33 cellular contexts compared by ENCODE assay signal in genomic region chr6:126905917-126906316, GRCh38.
A peak's percentile ranks its signal among the peaks of the same experiment; 100 is the strongest.
DNase-seq lines count a peak whose midpoint lies in the region; ATAC-seq, FAIRE-seq and TF ChIP-seq lines count a peak whose summit lies in the region.
"Had no signal": no experiment of that assay in that cellular context is flagged by ENCODE, and none has a peak within 500 bp of the region (broad histone marks: within the 10 kb centered on the region; RNA-seq: fewer than 3 reads in every experiment).

No MANE protein-coding gene starts in this region.

- CTCF ChIA-PET in A549 (lab: Yijun Ruan, JAX) (no interaction called here), WTC11 (lab: Charles Lee) (no interaction called here)

- no peak overlapping the region for H3K14ac ChIP-seq in neuronal stem cell (ENCODE audit: low read length)

- TF ChIP-seq RAD21 in A549 (conservative IDR thresholded peaks at IDR 0.05 in 1 of 2, IDR thresholded peaks at IDR 0.05 in 1 of 2): no peak

- H2BK15ac ChIP-seq in neuronal stem cell (ENCODE audit: low read length): no peak overlapping the region

- H3K4me2 ChIP-seq in A549 (no peak overlapping the region), neuronal stem cell (ENCODE audit: insufficient read depth, low read length, poor library complexity, severe bottlenecking) (no peak overlapping the region)
- H3K4me2 ChIP-seq: SK-N-SH had no signal

- POLR2A ChIA-PET in A549 (lab: Yijun Ruan, JAX): no interaction called here
- POLR2A ChIA-PET in WTC11 (lab: Charles Lee): no interaction called here

- no peaks in the 10 kb centered on the region for H3K4me1 Mint-ChIP-seq in WTC11
- H3K4me1 Mint-ChIP-seq: activated naive CD8-positive, alpha-beta T cell treated with anti-CD3 and anti-CD28 coated beads, Interleukin-2, amount 10 ng/mL, durations not matched to agents 7 days and 5 days; naive B cell had no signal

- DNase-seq in A549 (ENCODE audit: low read depth in 1 of 2, low spot score in 1 of 2) (no peak), NCI-H69 (lab: John Stamatoyannopoulos, UW) (peak; percentile 44), fibroblast of pulmonary artery (ENCODE audit: low read depth) (peak; percentile 24), neuronal stem cell (ENCODE audit: low spot score) (no peak), WTC11 (ENCODE audit: low spot score) (no peak), NCI-H2029 treated with DMSO at 0.1 percent for 48 hours (lab: John Stamatoyannopoulos, UW) (no peak)
- DNase-seq: activated CD4-positive, alpha-beta T cell treated with anti-CD3 and anti-CD28 coated beads for 1 hour; activated CD8-positive, alpha-beta T cell treated with anti-CD3 and anti-CD28 coated beads, Interleukin-2, amount 10 ng/mL, durations not matched to agents 7 days and 5 days; activated effector memory CD4-positive, alpha-beta T cell treated with Interleukin-2 at 50 U/mL for 16 hours; activated naive CD8-positive, alpha-beta T cell treated with anti-CD3 and anti-CD28 coated beads, Interleukin-2, amount 10 ng/mL, durations not matched to agents 7 days and 5 days; body of pancreas; effector CD8-positive, alpha-beta T cell; erythroblast; foreskin keratinocyte; heart right ventricle; mesendoderm; MG63; naive B cell; NCI-H1105 treated with DMSO at 0.1 percent for 48 hours; NCI-H2029; NCI-H345; nucleus accumbens; SK-N-SH; small intestine; trophoblast cell had no signal

- H2BK120ac ChIP-seq in neuronal stem cell (ENCODE audit: low read depth, low read length): no peak overlapping the region

- H3K27ac ChIP-seq in A549 (no peak overlapping the region), neuronal stem cell (replicated peaks; ENCODE audit: low read length) (no peak overlapping the region)
- H3K27ac ChIP-seq: body of pancreas, foreskin keratinocyte, heart right ventricle, RWPE1 had no signal

- H3K4me3 ChIP-seq in A549: no peak overlapping the region
- H3K4me3 ChIP-seq in fibroblast of pulmonary artery (replicated peaks; ENCODE audit: low read depth, low read length): no peak overlapping the region
- H3K4me3 ChIP-seq in neuronal stem cell (ENCODE audit: low read length in 2 of 2): no peak overlapping the region
- H3K4me3 ChIP-seq: body of pancreas, heart right ventricle, MG63 had no signal

- no peak overlapping the region for H3K23ac ChIP-seq in neuronal stem cell (ENCODE audit: low read depth, low read length, poor library complexity)

- no peak overlapping the region for H4K8ac ChIP-seq in neuronal stem cell (ENCODE audit: low read depth, low read length)

- peak overlapping the region; percentile 45 for H2AFZ ChIP-seq in neuronal stem cell (ENCODE audit: low read length)

- H3K18ac ChIP-seq in neuronal stem cell (ENCODE audit: low read length): no peak overlapping the region

- no peak overlapping the region for H3K9ac ChIP-seq in neuronal stem cell (ENCODE audit: low read depth, low read length, poor library complexity)
- H3K9ac ChIP-seq: SK-N-SH had no signal

- H3K36me3 ChIP-seq in neuronal stem cell (replicated peaks in 1 of 2; ENCODE audit: control insufficient read depth in 2 of 2, insufficient read depth in 2 of 2, low read length in 2 of 2): no peaks in the 10 kb centered on the region
- H3K36me3 ChIP-seq: heart right ventricle, MG63 had no signal

- TF ChIP-seq CTCF in A549 (IDR thresholded peaks at IDR 0.05): no peak
- TF ChIP-seq CTCF in fibroblast of pulmonary artery (IDR thresholded peaks at IDR 0.05; ENCODE audit: low read length, missing control alignments): no peak
- TF ChIP-seq CTCF in WTC11 (IDR thresholded peaks at IDR 0.05): no peak

- H2BK12ac ChIP-seq in neuronal stem cell (ENCODE audit: low read length): no peak overlapping the region

- WGBS in A549 (ENCODE audit: missing lambda C conversion rate): 70% methylated on average over 4 of the region's 4 CpGs
- no CpG with 5 or more reads among the region's 4 CpGs for WGBS in neuronal stem cell (ENCODE audit: extremely low coverage in 2 of 2, insufficient read length in 2 of 2, insufficient replicate concordance in 1 of 2), 2 donors

- H3K79me1 ChIP-seq in neuronal stem cell (ENCODE audit: low read depth, low read length): no peaks in the 10 kb centered on the region

- no peak overlapping the region for H4K91ac ChIP-seq in neuronal stem cell (ENCODE audit: low read depth, low read length, poor library complexity)

- TF ChIP-seq POLR2A in A549 (IDR thresholded peaks at IDR 0.05; ENCODE audit: low read length): no peak

- no peak overlapping the region for H3K4me3 Mint-ChIP-seq in WTC11
- H3K4me3 Mint-ChIP-seq: activated CD8-positive, alpha-beta T cell treated with anti-CD3 and anti-CD28 coated beads, Interleukin-2, amount 10 ng/mL, durations not matched to agents 7 days and 5 days; activated naive CD8-positive, alpha-beta T cell treated with anti-CD3 and anti-CD28 coated beads, Interleukin-2, amount 10 ng/mL, durations not matched to agents 7 days and 5 days; naive B cell; T-helper 1 cell treated with Interleukin-12 subunit alpha and Interleukin-12 subunit beta and Interleukin-4 antibody, amounts not matched to agents 30 μg/mL and 1 μg/mL, for 36 hours had no signal

- no peaks in the 10 kb centered on the region for H3K9me3 Mint-ChIP-seq in WTC11
- H3K9me3 Mint-ChIP-seq: T-helper 1 cell treated with Interleukin-12 subunit alpha and Interleukin-12 subunit beta and Interleukin-4 antibody, amounts not matched to agents 30 μg/mL and 1 μg/mL, for 36 hours had no signal

- no peak overlapping the region for H2AK5ac ChIP-seq in neuronal stem cell (ENCODE audit: low read depth, low read length)

- no peak for FAIRE-seq in A549 (lab: Jason Lieb, UNC)
- FAIRE-seq: G401.6, GM19239, H54, small intestine had no signal

- H3K27ac Mint-ChIP-seq in WTC11: no peak overlapping the region
- H3K27ac Mint-ChIP-seq: activated CD8-positive, alpha-beta T cell treated with anti-CD3 and anti-CD28 coated beads, Interleukin-2, amount 10 ng/mL, durations not matched to agents 7 days and 5 days; activated naive CD8-positive, alpha-beta T cell treated with anti-CD3 and anti-CD28 coated beads, Interleukin-2, amount 10 ng/mL, durations not matched to agents 7 days and 5 days; naive B cell; T-helper 1 cell treated with Interleukin-12 subunit alpha and Interleukin-12 subunit beta and Interleukin-4 antibody, amounts not matched to agents 30 μg/mL and 1 μg/mL, for 36 hours had no signal

- no peak for ATAC-seq in A549
- no peak for ATAC-seq in HG02571 (IDR thresholded peaks at IDR 0.05; ENCODE audit: unreplicated experiment)
- no peak for ATAC-seq in WTC11
- no peak for ATAC-seq in GM18909 (IDR thresholded peaks at IDR 0.05; ENCODE audit: poor library complexity, unreplicated experiment)
- ATAC-seq: activated CD8-positive, alpha-beta T cell treated with anti-CD3 and anti-CD28 coated beads, Interleukin-2, amount 10 ng/mL, durations not matched to agents 7 days and 5 days; body of pancreas; foreskin keratinocyte; heart right ventricle; left lobe of liver had no signal

- TF ChIP-seq EP300 in A549 (IDR thresholded peaks at IDR 0.05): no peak

- H3K9me3 ChIP-seq in A549 (no peaks in the 10 kb centered on the region), neuronal stem cell (replicated peaks in 1 of 2; ENCODE audit: control insufficient read depth in 2 of 2, insufficient read depth in 1 of 2, low read depth in 1 of 2, low read length in 2 of 2) (no peaks in the 10 kb centered on the region)
- H3K9me3 ChIP-seq: body of pancreas, heart right ventricle, MG63, SK-N-SH had no signal

- H3K4me1 ChIP-seq in A549: no peaks in the 10 kb centered on the region
- H3K4me1 ChIP-seq in neuronal stem cell (ENCODE audit: control insufficient read depth in 2 of 2, insufficient read depth in 1 of 2, low read depth in 1 of 2, low read length in 2 of 2): peaks cover 0 to 7% of the 10 kb centered on the region in 2 donors
- H3K4me1 ChIP-seq: body of pancreas, foreskin keratinocyte, heart right ventricle had no signal

- no peaks in the 10 kb centered on the region for H3K27me3 ChIP-seq in neuronal stem cell (ENCODE audit: control insufficient read depth in 3 of 3, insufficient read depth in 3 of 3, low read depth in 1 of 3, low read length in 3 of 3)
- H3K27me3 ChIP-seq: body of pancreas, heart right ventricle, MG63 had no signal

- H2BK5ac ChIP-seq in neuronal stem cell (ENCODE audit: low read length): no peak overlapping the region

- no peak overlapping the region for H3K4ac ChIP-seq in neuronal stem cell (ENCODE audit: low read length)

- H3K36me3 Mint-ChIP-seq in WTC11: no peaks in the 10 kb centered on the region
- H3K36me3 Mint-ChIP-seq: activated naive CD8-positive, alpha-beta T cell treated with anti-CD3 and anti-CD28 coated beads, Interleukin-2, amount 10 ng/mL, durations not matched to agents 7 days and 5 days; naive B cell had no signal

- H3K27me3 Mint-ChIP-seq in WTC11 (ENCODE audit: low read depth): no peaks in the 10 kb centered on the region
- H3K27me3 Mint-ChIP-seq: activated naive CD8-positive, alpha-beta T cell treated with anti-CD3 and anti-CD28 coated beads, Interleukin-2, amount 10 ng/mL, durations not matched to agents 7 days and 5 days; naive B cell had no signal

TF ChIP-seq in A549, 52 proteins besides CTCF, POLR2A, EP300 and RAD21:
- peak; percentile 10 for TF ChIP-seq MAFK (IDR thresholded peaks at IDR 0.05; ENCODE audit: partially characterized antibody)
- TF ChIP-seq PHF8 (IDR thresholded peaks at IDR 0.05; ENCODE audit: borderline replicate concordance, low read depth): no peak

TF ChIP-seq in WTC11, 78 proteins besides CTCF, POLR2A, EP300 and RAD21:
- TF ChIP-seq FOXP1 (CRISPR knock-in tag; IDR thresholded peaks at IDR 0.05; ENCODE audit: borderline replicate concordance) (no peak), NFE2L1 (CRISPR knock-in tag; IDR thresholded peaks at IDR 0.05) (no peak)
- TF ChIP-seq, protein P1, sequence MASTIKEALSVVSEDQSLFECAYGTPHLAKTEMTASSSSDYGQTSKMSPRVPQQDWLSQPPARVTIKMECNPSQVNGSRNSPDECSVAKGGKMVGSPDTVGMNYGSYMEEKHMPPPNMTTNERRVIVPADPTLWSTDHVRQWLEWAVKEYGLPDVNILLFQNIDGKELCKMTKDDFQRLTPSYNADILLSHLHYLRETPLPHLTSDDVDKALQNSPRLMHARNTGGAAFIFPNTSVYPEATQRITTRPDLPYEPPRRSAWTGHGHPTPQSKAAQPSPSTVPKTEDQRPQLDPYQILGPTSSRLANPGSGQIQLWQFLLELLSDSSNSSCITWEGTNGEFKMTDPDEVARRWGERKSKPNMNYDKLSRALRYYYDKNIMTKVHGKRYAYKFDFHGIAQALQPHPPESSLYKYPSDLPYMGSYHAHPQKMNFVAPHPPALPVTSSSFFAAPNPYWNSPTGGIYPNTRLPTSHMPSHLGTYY (CRISPR knock-in tag; IDR thresholded peaks at IDR 0.05): no peak
TF ChIP-seq in WTC11: peak in this region for 0.

Comparison
In these comparisons a context has a peak if more than half of its experiments do, and no peak if none do; other contexts are left out.
1. DNase-seq: peak in NCI-H69 (single experiment) and fibroblast of pulmonary artery (single experiment); none in A549 (0 of 2), neuronal stem cell (single experiment), WTC11 (single experiment) and NCI-H2029 treated with DMSO at 0.1 percent for 48 hours (single experiment).